In genomic region chr5:143001764-143002351, GRCh38 we compare ENCODE assay signal across 8 cellular contexts.
A peak's percentile ranks its signal among the peaks of the same experiment; 100 is the strongest.
DNase-seq lines count a peak whose midpoint lies in the region; ATAC-seq, FAIRE-seq and TF ChIP-seq lines count a peak whose summit lies in the region.

No MANE protein-coding gene starts in this region.

- no peaks in the 10 kb centered on the region for H4K20me1 ChIP-seq in endothelial cell of umbilical vein (replicated peaks; ENCODE audit: control insufficient read depth, extremely low read depth, insufficient read depth, low read length)

- H3K27ac Mint-ChIP-seq in T-helper 1 cell treated with Interleukin-12 subunit alpha and Interleukin-12 subunit beta and Interleukin-4 antibody, amounts not matched to agents 30 μg/mL and 1 μg/mL, for 36 hours, result peak overlapping the region; percentile 96

- H3K27me3 Mint-ChIP-seq in T-helper 1 cell treated with Interleukin-12 subunit alpha and Interleukin-12 subunit beta and Interleukin-4 antibody, amounts not matched to agents 30 μg/mL and 1 μg/mL, for 36 hours (ENCODE audit: low read depth), result no peaks in the 10 kb centered on the region

- BruUV-seq in endothelial cell of umbilical vein (replicated peaks; lab: Mats Ljungman, UMichigan), result no TSS peak

- H3K4me2 ChIP-seq in endothelial cell of umbilical vein (ENCODE audit: insufficient read depth, low read length), result no peak overlapping the region

- no peak overlapping the region for H3K4me3 ChIP-seq in endothelial cell of umbilical vein (replicated peaks in 1 of 3; ENCODE audit: insufficient read depth in 1 of 3, low read depth in 1 of 3, low read length in 3 of 3)
- no peak overlapping the region for H3K4me3 ChIP-seq in skin epidermis

- H3K27ac ChIP-seq in endothelial cell of umbilical vein (ENCODE audit: insufficient read depth, low read depth, low read length) (peak overlapping the region; percentile 34), skin epidermis (peak overlapping the region in 20 of 21 experiments; percentile 1 to 90 (median 72))

- dilution Hi-C loops in endothelial cell of umbilical vein (cut with MboI; ENCODE audit: extremely low pct_ligation_motif_present, low sequenced_read_pairs), result no loop called here

- H3K4me3 Mint-ChIP-seq in T-helper 1 cell treated with Interleukin-12 subunit alpha and Interleukin-12 subunit beta and Interleukin-4 antibody, amounts not matched to agents 30 μg/mL and 1 μg/mL, for 36 hours, result peak overlapping the region; percentile 61

- DNase-seq in endothelial cell of umbilical vein (ENCODE audit: low read depth, low spot score) (peak; percentile 54), NCI-H82 treated with DMSO at 0.1 percent for 48 hours (lab: John Stamatoyannopoulos, UW; ENCODE audit: unreplicated experiment) (no peak), NCI-H2227 treated with DMSO at 0.1 percent for 48 hours (lab: John Stamatoyannopoulos, UW) (no peak), HT-29 (ENCODE audit: low spot score) (no peak), NCI-H748 treated with DMSO at 0.1 percent for 48 hours (lab: John Stamatoyannopoulos, UW) (no peak)

- peaks cover 21% of the 10 kb centered on the region for H3K36me3 Mint-ChIP-seq in T-helper 1 cell treated with Interleukin-12 subunit alpha and Interleukin-12 subunit beta and Interleukin-4 antibody, amounts not matched to agents 30 μg/mL and 1 μg/mL, for 36 hours (ENCODE audit: low read depth)

- H3K9me3 ChIP-seq in endothelial cell of umbilical vein (replicated peaks; ENCODE audit: control insufficient read depth, insufficient read depth, low read length), result no peaks in the 10 kb centered on the region

- peaks cover 22% of the 10 kb centered on the region for H3K4me1 ChIP-seq in endothelial cell of umbilical vein (ENCODE audit: control insufficient read depth, extremely low read depth, insufficient read depth, low read length)

- H3K79me2 ChIP-seq in endothelial cell of umbilical vein (ENCODE audit: control insufficient read depth, insufficient read depth, low read length), result no peaks in the 10 kb centered on the region

- peak; percentile 1 for ATAC-seq in GM21737 (IDR thresholded peaks at IDR 0.05; ENCODE audit: unreplicated experiment)

- no peak for TF ChIP-seq CTCF in endothelial cell of umbilical vein (IDR thresholded peaks at IDR 0.05; ENCODE audit: extremely low read depth in 1 of 2, insufficient read depth in 1 of 2, low read depth in 1 of 2, low read length in 2 of 2)

- H2AFZ ChIP-seq in endothelial cell of umbilical vein (ENCODE audit: low read depth, low read length), result no peak overlapping the region

- POLR2A ChIA-PET in endothelial cell of umbilical vein (lab: Charles Lee), result interaction anchor here (1.2 kb wide), 1 partner anchor 23 kb away, joined by 3 read pairs; no protein-coding TSS in a partner anchor

- no peaks in the 10 kb centered on the region for H3K36me3 ChIP-seq in endothelial cell of umbilical vein (ENCODE audit: control insufficient read depth in 2 of 2, extremely low read depth in 1 of 2, insufficient read depth in 2 of 2, low read length in 2 of 2)

- H3K27me3 ChIP-seq in endothelial cell of umbilical vein (ENCODE audit: control insufficient read depth in 2 of 2, insufficient read depth in 2 of 2, low read length in 2 of 2), result no peaks in the 10 kb centered on the region

- H3K9me3 Mint-ChIP-seq in T-helper 1 cell treated with Interleukin-12 subunit alpha and Interleukin-12 subunit beta and Interleukin-4 antibody, amounts not matched to agents 30 μg/mL and 1 μg/mL, for 36 hours, result peaks cover 9% of the 10 kb centered on the region

- peaks cover 70% of the 10 kb centered on the region for H3K4me1 Mint-ChIP-seq in T-helper 1 cell treated with Interleukin-12 subunit alpha and Interleukin-12 subunit beta and Interleukin-4 antibody, amounts not matched to agents 30 μg/mL and 1 μg/mL, for 36 hours (ENCODE audit: low read depth)

- no peak for FAIRE-seq in endothelial cell of umbilical vein (lab: Jason Lieb, UNC)

- TF ChIP-seq POLR2A in endothelial cell of umbilical vein (IDR thresholded peaks at IDR 0.05; ENCODE audit: low read depth, low read length), result no peak

- CTCF ChIA-PET in endothelial cell of umbilical vein (lab: Charles Lee), result interaction anchor here (0.9 to 3.6 kb wide), 33 partner anchors 12 to 1188 kb away, joined by 3 to 35 read pairs (median 5); partner anchors contain the start of gene NR3C1

- intact Hi-C loops in endothelial cell of umbilical vein (cut with micrococcal nuclease), result loop anchor here (1.0 to 10.0 kb wide), 11 partner anchors 21 to 1185 kb away; no protein-coding TSS in a partner anchor

- H3K9me1 ChIP-seq in endothelial cell of umbilical vein (replicated peaks; ENCODE audit: control insufficient read depth, extremely low read depth, insufficient read depth, low read length), result no peaks in the 10 kb centered on the region

- H3K9ac ChIP-seq in endothelial cell of umbilical vein (replicated peaks; ENCODE audit: extremely low read depth, insufficient read depth, low read length), result no peak overlapping the region

TF ChIP-seq in endothelial cell of umbilical vein, 7 proteins besides CTCF, POLR2A, EP300 and RAD21:
- TF ChIP-seq FOS (IDR thresholded peaks at IDR 0.05; ENCODE audit: borderline replicate concordance, insufficient read depth, low read length), result no peak
- TF ChIP-seq POLR2AphosphoS5 (IDR thresholded peaks at IDR 0.05; ENCODE audit: insufficient read depth, low read depth, low read length), result no peak
- TF ChIP-seq JUN (IDR thresholded peaks at IDR 0.05; ENCODE audit: borderline replicate concordance, insufficient read depth, insufficient read length, low read depth), result no peak
- no peak for TF ChIP-seq GATA2 (IDR thresholded peaks at IDR 0.05; ENCODE audit: insufficient read depth, insufficient read length, low read depth, low read length)
- no peak for TF ChIP-seq MYC (IDR thresholded peaks at IDR 0.05; ENCODE audit: low read depth, low read length)
- TF ChIP-seq EZH2 (IDR thresholded peaks at IDR 0.05; ENCODE audit: borderline replicate concordance, low read depth, low read length, severe bottlenecking), result no peak
